13 cellular contexts compared by ENCODE assay signal in genomic region chr12:111777345-111778045, GRCh38. TPM values are rescaled to one million over a fixed set of nuclear protein-coding genes. Genes with fewer than 3 reads are reported as not detected.
A peak's percentile ranks its signal among the peaks of the same experiment; 100 is the strongest.
DNase-seq lines count a peak whose midpoint lies in the region; ATAC-seq, FAIRE-seq and TF ChIP-seq lines count a peak whose summit lies in the region.
"Had no signal": no experiment of that assay in that cellular context is flagged by ENCODE, and none has a peak within 500 bp of the region (broad histone marks: within the 10 kb centered on the region; RNA-seq: fewer than 3 reads in every experiment).

No MANE protein-coding gene starts in this region.

- H3K4me1 ChIP-seq in Peyer's patch (peaks cover 0 to 74% (median 34%) of the 10 kb centered on the region in 4 donors), kidney (ENCODE audit: control insufficient read depth in 1 of 2, insufficient read depth in 1 of 2, low read depth in 1 of 2, low read length in 2 of 2) (peaks cover 45 to 52% of the 10 kb centered on the region in 2 donors)

- H3K36me3 ChIP-seq in Peyer's patch (peaks cover 0 to 14% (median 0%) of the 10 kb centered on the region in 3 donors), kidney (ENCODE audit: control insufficient read depth in 1 of 2, insufficient read depth in 2 of 2, low read length in 2 of 2) (peaks cover 3 to 10% of the 10 kb centered on the region in 2 donors), WERI-Rb-1 (no peaks in the 10 kb centered on the region)

- peak overlapping the region in 3 of 4 donors; percentile 68 to 99 (median 93) for H3K27ac ChIP-seq in Peyer's patch
- H3K27ac ChIP-seq in kidney (ENCODE audit: low read depth in 2 of 2, low read length in 2 of 2), result peak overlapping the region; percentile 89 to 93
- H3K27ac ChIP-seq in WERI-Rb-1, result no peak overlapping the region

- peak; percentile 80 for DNase-seq in CD1c-positive myeloid dendritic cell (ENCODE audit: extremely low spot score)
- peak in 2 of 3 donors; percentile 83 to 84 for DNase-seq in Peyer's patch
- peak; percentile 83 for DNase-seq in kidney
- DNase-seq in renal cortical epithelial cell (ENCODE audit: low read depth), result peak; percentile 96
- no peak for DNase-seq in SKM-1 treated with dmso at 0.1 percent for 144 hours (lab: John Stamatoyannopoulos, UW; ENCODE audit: unreplicated experiment)
- DNase-seq in frontal cortex (ENCODE audit: low spot score in 2 of 2), result no peak
- no peak for DNase-seq in WERI-Rb-1
- DNase-seq: activated CD4-positive, alpha-beta T cell treated with anti-CD3 and anti-CD28 coated beads for 4 hours; CD4-positive, alpha-beta T cell; NCI-H1105 treated with DMSO at 0.1 percent for 48 hours; stimulated activated naive CD4-positive, alpha-beta T cell had no signal

- ATAC-seq in HG03139 (IDR thresholded peaks at IDR 0.05; ENCODE audit: unreplicated experiment), result no peak

- FAIRE-seq in kidney (lab: Jason Lieb, UNC) (peak; percentile 45), frontal cortex (lab: Jason Lieb, UNC) (no peak)
- FAIRE-seq: keratinocyte had no signal

- H3K9ac ChIP-seq in kidney (ENCODE audit: low read length in 2 of 2), result peak overlapping the region in 1 of 2 donors; percentile 44

- peak in 1 of 2 donors; percentile 54 for TF ChIP-seq POLR2A in Peyer's patch (IDR thresholded peaks at IDR 0.05)

- H3K27me3 ChIP-seq in Peyer's patch (no peaks in the 10 kb centered on the region), WERI-Rb-1 (ENCODE audit: insufficient read depth, low read depth, severe bottlenecking) (no peaks in the 10 kb centered on the region)

- H3K9me3 ChIP-seq in Peyer's patch, result no peaks in the 10 kb centered on the region
- H3K9me3 ChIP-seq in kidney (ENCODE audit: control insufficient read depth in 1 of 2, low read length in 2 of 2), result peaks cover 0 to 4% of the 10 kb centered on the region in 2 donors
- H3K9me3 ChIP-seq in WERI-Rb-1 (ENCODE audit: severe bottlenecking), result no peaks in the 10 kb centered on the region

- no peak for TF ChIP-seq CTCF in Peyer's patch (IDR thresholded peaks at IDR 0.05)
- no peak for TF ChIP-seq CTCF in kidney (IDR thresholded peaks at IDR 0.05; ENCODE audit: borderline replicate concordance, extremely low read depth, insufficient read depth)
- no peak for TF ChIP-seq CTCF in WERI-Rb-1 (IDR thresholded peaks at IDR 0.05; ENCODE audit: low read depth, low read length)

- H3K4me3 ChIP-seq in Peyer's patch (peak overlapping the region in 1 of 4 donors; percentile 30), kidney (ENCODE audit: low read length in 2 of 2) (peak overlapping the region in 1 of 2 donors; percentile 32), WERI-Rb-1 (ENCODE audit: low read depth, low read length) (no peak overlapping the region)

- intact Hi-C loops in kidney (cut with DNase I), result no loop called here

RNA-seq across cellular contexts. Expression of gene ALDH2, which starts 10.8 kb away (rescaled TPM):
- 100 to 1,000 TPM; 118 to 215 (median 177) TPM for total RNA-seq in Peyer's patch
- total RNA-seq in kidney, result 178 TPM
- polyA plus RNA-seq in kidney (ENCODE audit: insufficient read depth, low read depth, low replicate concordance), result 318 TPM
- 18.7 and 23.4 TPM in 2 replicates for total RNA-seq in renal cortical epithelial cell
- total RNA-seq in frontal cortex, result 24.1 TPM

Comparison
In these comparisons a context has a peak if more than half of its experiments do, and no peak if none do; other contexts are left out.
1. DNase-seq: peak in CD1c-positive myeloid dendritic cell (single experiment), Peyer's patch (2 of 3), kidney (single experiment) and renal cortical epithelial cell (single experiment); none in SKM-1 treated with dmso at 0.1 percent for 144 hours (single experiment), frontal cortex (0 of 2) and WERI-Rb-1 (single experiment).